In the genomic region with DNA sequence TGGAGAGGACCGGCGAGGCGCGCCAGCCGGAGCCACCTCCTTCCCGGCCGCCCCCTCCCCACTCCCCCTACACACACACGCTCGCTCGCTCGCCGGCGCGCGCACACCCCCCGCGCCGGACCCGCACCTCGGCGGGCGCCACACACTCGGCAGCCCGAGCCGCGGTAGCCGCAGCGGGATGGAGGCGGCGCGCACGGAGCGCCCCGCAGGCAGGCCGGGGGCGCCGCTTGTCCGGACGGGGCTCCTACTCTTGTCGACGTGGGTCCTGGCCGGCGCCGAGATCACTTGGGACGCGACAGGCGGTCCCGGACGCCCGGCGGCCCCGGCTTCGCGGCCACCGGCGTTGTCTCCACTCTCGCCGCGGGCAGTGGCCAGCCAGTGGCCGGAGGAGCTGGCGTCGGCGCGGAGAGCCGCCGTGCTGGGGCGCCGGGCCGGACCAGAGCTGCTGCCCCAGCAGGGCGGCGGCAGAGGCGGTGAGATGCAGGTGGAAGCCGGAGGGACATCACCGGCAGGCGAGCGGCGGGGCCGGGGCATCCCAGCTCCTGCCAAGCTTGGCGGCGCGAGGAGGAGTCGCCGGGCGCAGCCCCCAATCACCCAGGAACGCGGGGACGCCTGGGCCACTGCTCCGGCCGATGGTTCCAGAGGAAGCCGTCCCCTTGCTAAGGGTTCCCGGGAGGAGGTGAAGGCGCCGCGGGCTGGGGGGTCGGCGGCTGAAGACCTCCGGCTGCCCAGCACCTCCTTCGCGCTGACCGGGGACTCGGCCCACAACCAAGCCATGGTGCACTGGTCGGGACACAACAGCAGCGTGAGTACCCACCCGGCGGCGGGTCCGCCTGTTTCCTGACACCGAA, we compare ENCODE assay signal across 14 cellular contexts. TPM values are rescaled to one million over a fixed set of nuclear protein-coding genes. Genes with fewer than 3 reads are reported as not detected.
A peak's percentile ranks its signal among the peaks of the same experiment; 100 is the strongest.
DNase-seq lines count a peak whose midpoint lies in the region; TF ChIP-seq lines count a peak whose summit lies in the region.
"Had no signal": no experiment of that assay in that cellular context is flagged by ENCODE, and none has a peak within 500 bp of the region (broad histone marks: within the 10 kb centered on the region; RNA-seq: fewer than 3 reads in every experiment).

Gene SORCS3, plus strand, starts transcription at position 141 of the 851 bp plus-strand sequence.

- TF ChIP-seq CTCF in HEK293 (tag by site-specific recombination; IDR thresholded peaks at IDR 0.05), result no peak
- TF ChIP-seq CTCF in epithelial cell of proximal tubule (conservative IDR thresholded peaks at IDR 0.05; ENCODE audit: low read depth, low read length), result no peak

- H3K27ac ChIP-seq in HEK293 (ENCODE audit: extremely low read depth, low read depth, low read length), result no peak within 1 kb of the TSS

- H3K4me3 ChIP-seq in HEK293 (ENCODE audit: low read depth, low read length), result peak within 1 kb of the TSS; percentile 18
- H3K4me3 ChIP-seq in epithelial cell of proximal tubule (ENCODE audit: low read depth, low read length), result peak within 1 kb of the TSS; percentile 61
- peak within 1 kb of the TSS; percentile 29 for H3K4me3 ChIP-seq in neuron (ENCODE audit: low read length)

- no peak within 1 kb of the TSS for H3K4me3 Mint-ChIP-seq in activated CD4-positive, alpha-beta memory T cell treated with anti-CD3 and anti-CD28 coated beads, Interleukin-2, amount 10 ng/mL, durations not matched to agents 7 days and 5 days

- H3K36me3 ChIP-seq in HEK293 (ENCODE audit: control insufficient read depth in 2 of 2, insufficient read depth in 1 of 2, low read length in 2 of 2) (no peaks in the 10 kb centered on the region), neuron (ENCODE audit: insufficient read depth, low read length) (no peaks in the 10 kb centered on the region)

- DNase-seq in Caki2 (ENCODE audit: low read depth) (peak; percentile 33), epithelial cell of proximal tubule (ENCODE audit: low read depth) (no peak), RPMI8226 (no peak), COLO668 (lab: John Stamatoyannopoulos, UW; ENCODE audit: unreplicated experiment) (no peak)
- no peak for DNase-seq in activated CD4-positive, alpha-beta memory T cell treated with anti-CD3 and anti-CD28 coated beads, Interleukin-2, amount 10 ng/mL, durations not matched to agents 7 days and 5 days
- no peak for DNase-seq in stimulated activated naive CD4-positive, alpha-beta T cell treated with Interleukin-2 at 50 U/mL for 16 hours (lab: John Stamatoyannopoulos, UW)
- DNase-seq: activated T-cell treated with anti-CD3 and anti-CD28 coated beads, Interleukin-2, amount 50 U/mL, for 1 hour; CD4-positive, alpha-beta memory T cell; NCI-H1694; stimulated activated CD4-positive, alpha-beta T cell treated with anti-CD3 and anti-CD28 coated beads, Interleukin-15, amount 100 ng/mL, for 24 hours; stimulated activated naive CD4-positive, alpha-beta T cell had no signal

- POLR2A ChIA-PET in HEK293 (lab: Yijun Ruan, JAX), result no interaction called here
- POLR2A ChIA-PET in activated CD4-positive, alpha-beta memory T cell treated with anti-CD3 and anti-CD28 coated beads, Interleukin-2, amount 10 ng/mL, durations not matched to agents 7 days and 5 days (lab: Charles Lee), result no interaction called here

- in situ Hi-C loops in Caki2 (cut with HindIII; ENCODE audit: low pct_unique_long_range_greater_than_20kb, low sequenced_read_pairs), result no loop called here

- no peaks in the 10 kb centered on the region for H3K9me3 ChIP-seq in HEK293 (ENCODE audit: control insufficient read depth, insufficient read depth, low read depth, low read length)
- H3K9me3 ChIP-seq in neuron (ENCODE audit: low read length), result no peaks in the 10 kb centered on the region

- no peaks in the 10 kb centered on the region for H3K9me3 Mint-ChIP-seq in activated CD4-positive, alpha-beta memory T cell treated with anti-CD3 and anti-CD28 coated beads, Interleukin-2, amount 10 ng/mL, durations not matched to agents 7 days and 5 days

- H3K36me3 Mint-ChIP-seq in activated CD4-positive, alpha-beta memory T cell treated with anti-CD3 and anti-CD28 coated beads, Interleukin-2, amount 10 ng/mL, durations not matched to agents 7 days and 5 days (ENCODE audit: low read depth), result no peaks in the 10 kb centered on the region

- peaks cover 3% of the 10 kb centered on the region for H3K4me1 Mint-ChIP-seq in activated CD4-positive, alpha-beta memory T cell treated with anti-CD3 and anti-CD28 coated beads, Interleukin-2, amount 10 ng/mL, durations not matched to agents 7 days and 5 days

- peak within 1 kb of the TSS; percentile 50 for H2AFZ ChIP-seq in neuron (ENCODE audit: low read depth, low read length)

- H3K4me1 ChIP-seq in HEK293 (ENCODE audit: control insufficient read depth, insufficient read depth, low read length) (no peaks in the 10 kb centered on the region; the same call in 1 of the 2 replicates), neuron (ENCODE audit: insufficient read depth, low read length) (peaks cover 6% of the 10 kb centered on the region)

- no peak within 1 kb of the TSS for H3K27ac Mint-ChIP-seq in activated CD4-positive, alpha-beta memory T cell treated with anti-CD3 and anti-CD28 coated beads, Interleukin-2, amount 10 ng/mL, durations not matched to agents 7 days and 5 days
- H3K27ac Mint-ChIP-seq: CD4-positive, alpha-beta memory T cell had no signal

- CTCF ChIA-PET in HEK293 (lab: Yijun Ruan, JAX), result interaction anchor here (0.8 kb wide), 1 partner anchor 21 kb away, joined by 3 read pairs; no protein-coding TSS in a partner anchor
- CTCF ChIA-PET in activated CD4-positive, alpha-beta memory T cell treated with anti-CD3 and anti-CD28 coated beads, Interleukin-2, amount 10 ng/mL, durations not matched to agents 7 days and 5 days (lab: Charles Lee), result no interaction called here

- H3K27me3 Mint-ChIP-seq in activated CD4-positive, alpha-beta memory T cell treated with anti-CD3 and anti-CD28 coated beads, Interleukin-2, amount 10 ng/mL, durations not matched to agents 7 days and 5 days, result peaks cover 63% of the 10 kb centered on the region

- peaks cover 80% of the 10 kb centered on the region for H3K27me3 ChIP-seq in neuron (ENCODE audit: insufficient read depth, low read length)

TF ChIP-seq in HEK293, 187 proteins besides CTCF, POLR2A, EP300 and RAD21:
- peak; percentile 8 for TF ChIP-seq ZBTB26 (tag by site-specific recombination; optimal IDR thresholded peaks at IDR 0.05)
- TF ChIP-seq ZNF324 (tag by site-specific recombination; IDR thresholded peaks at IDR 0.05), result no peak

RNA-seq across cellular contexts. Expression of gene SORCS3, which starts in this region (rescaled TPM):
- total RNA-seq in Caki2 (2014; rRNA removed; shearing (Covaris generic); ENCODE audit: low replicate concordance), result 0.10 TPM in 1 of 2 replicates, not detected in the other
- under 0.01 and 0.06 TPM in 2 replicates for total RNA-seq in epithelial cell of proximal tubule
- total RNA-seq in activated CD4-positive, alpha-beta memory T cell treated with anti-CD3 and anti-CD28 coated beads, Interleukin-2, amount 10 ng/mL, durations not matched to agents 7 days and 5 days, result not detected
- total RNA-seq: mesenteric fat pad had no signal

Comparison
In these comparisons a context has a peak if more than half of its experiments do, and no peak if none do; other contexts are left out.
1. Peak in DNase-seq in Caki2; RNA of the gene not detected or under 1 TPM.